In genomic region chr10:48464871-48465736, GRCh38 we compare ENCODE assay signal across 1 cellular context.
TF ChIP-seq lines count a peak whose summit lies in the region.

No MANE protein-coding gene starts in this region.

TF ChIP-seq in GM23338, 12 proteins besides CTCF, POLR2A, EP300 and RAD21 (continued from another document):
- TF ChIP-seq ZNF462 (CRISPR knock-in tag; IDR thresholded peaks at IDR 0.05) (no peak), POLR2AphosphoS5 (IDR thresholded peaks at IDR 0.05; ENCODE audit: low read depth) (no peak), JUNB (IDR thresholded peaks at IDR 0.05; ENCODE audit: unreplicated experiment) (no peak), ZNF331 (CRISPR knock-in tag; IDR thresholded peaks at IDR 0.05; ENCODE audit: low read depth) (no peak), EZH2phosphoT487 (IDR thresholded peaks at IDR 0.05; ENCODE audit: unreplicated experiment) (no peak), STAT1 (IDR thresholded peaks at IDR 0.05; ENCODE audit: unreplicated experiment) (no peak)
TF ChIP-seq in GM23338: peak in this region for 0.
